In genomic region chr11:57462597-57462996, GRCh38 we compare ENCODE assay signal across 1 cellular context.
TF ChIP-seq lines count a peak whose summit lies in the region.

No MANE protein-coding gene starts in this region.

TF ChIP-seq in GM23338, 12 proteins besides CTCF, POLR2A, EP300 and RAD21 (continued from another document):
- no peak for TF ChIP-seq ZNF462 (CRISPR knock-in tag; IDR thresholded peaks at IDR 0.05)
- TF ChIP-seq ZNF114 (CRISPR knock-in tag; IDR thresholded peaks at IDR 0.05) = no peak
- no peak for TF ChIP-seq REST (IDR thresholded peaks at IDR 0.05; ENCODE audit: unreplicated experiment)
- TF ChIP-seq ZNF331 (CRISPR knock-in tag; IDR thresholded peaks at IDR 0.05; ENCODE audit: low read depth) = no peak
- no peak for TF ChIP-seq EZH2 (IDR thresholded peaks at IDR 0.05; ENCODE audit: low read depth, unreplicated experiment)
